Comparison of ENCODE assay signal across 1 cellular context in the genomic region with DNA sequence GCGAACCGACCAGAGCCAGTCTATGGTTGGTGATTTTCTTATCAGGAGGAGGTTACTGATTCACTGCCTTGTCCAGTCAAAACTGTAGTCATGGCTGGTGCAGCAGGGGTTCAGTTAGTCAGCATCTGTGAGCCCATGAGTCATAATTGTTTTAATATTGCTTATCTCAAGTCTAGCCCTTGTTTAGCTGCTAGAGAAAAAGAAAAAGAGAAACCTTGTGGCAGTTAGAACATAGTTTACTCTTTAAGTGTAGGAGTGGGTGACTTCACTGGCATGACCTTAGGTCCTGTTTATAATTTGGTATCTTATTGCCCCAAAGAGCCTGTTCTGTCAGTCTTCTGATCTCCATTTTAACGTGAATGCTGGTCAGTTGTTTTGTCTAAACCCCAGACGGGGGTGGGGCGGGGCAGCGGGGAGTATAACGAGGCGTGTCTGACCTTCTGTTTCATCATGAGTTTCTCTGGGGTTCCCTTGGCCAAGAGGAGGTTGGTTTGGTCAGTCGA.
TF ChIP-seq lines count a peak whose summit lies in the region.

No MANE protein-coding gene starts in this region.

TF ChIP-seq in GM12878, 131 proteins besides CTCF, POLR2A, EP300 and RAD21 (continued from another document):
- TF ChIP-seq PAX5 (IDR thresholded peaks at IDR 0.05; ENCODE audit: borderline replicate concordance, low read depth, low read length): no peak
- no peak for TF ChIP-seq RUNX3 (IDR thresholded peaks at IDR 0.05; ENCODE audit: low read length)
- TF ChIP-seq ZBTB40 (IDR thresholded peaks at IDR 0.05; ENCODE audit: borderline replicate concordance): no peak
